9 cellular contexts compared by ENCODE assay signal in the genomic region with DNA sequence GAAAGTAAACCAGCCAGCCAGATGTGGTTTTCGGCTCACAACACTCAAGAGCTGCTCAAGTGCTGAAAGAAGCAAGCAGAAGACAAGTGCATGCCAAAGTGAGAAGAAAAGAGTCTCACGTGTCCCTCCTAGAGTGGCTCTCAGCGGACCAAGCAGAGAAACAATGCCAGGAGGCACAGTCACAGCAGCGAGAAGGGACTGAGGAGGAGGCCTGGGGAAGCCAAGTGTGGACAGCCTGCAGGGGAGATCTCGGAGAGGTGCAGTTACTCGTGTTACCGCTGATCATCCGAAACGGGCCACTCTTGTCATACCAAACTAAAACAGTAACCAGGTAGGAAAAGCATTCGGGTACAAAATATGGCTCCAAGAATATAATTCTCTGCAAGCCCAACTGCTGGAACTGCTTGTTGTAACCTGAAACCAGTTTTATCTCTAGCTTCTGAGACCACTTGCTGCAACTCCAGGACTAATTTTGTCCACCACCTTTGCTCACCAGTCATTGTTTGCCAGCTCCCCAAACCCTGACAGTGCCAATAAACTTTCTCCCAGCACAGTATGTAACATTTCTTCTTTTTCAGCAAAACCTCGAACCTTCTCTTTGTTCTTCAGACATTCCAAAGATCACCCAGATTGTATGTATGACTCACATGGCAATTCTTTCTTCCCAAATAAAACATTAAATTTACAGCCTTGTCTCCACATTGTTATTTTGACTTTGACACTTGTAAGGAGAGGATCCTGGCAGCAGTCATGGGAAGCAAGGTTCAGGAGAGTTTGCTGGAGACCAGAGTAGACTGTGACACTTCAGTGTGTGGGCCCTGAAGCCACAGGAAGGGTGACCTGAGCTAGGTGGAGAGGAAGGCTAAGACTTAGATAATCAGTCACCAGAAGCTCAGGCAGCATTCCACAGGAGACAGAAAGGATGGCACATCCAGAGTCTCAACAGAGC. TPM values are rescaled to one million over a fixed set of nuclear protein-coding genes. Genes with fewer than 3 reads are reported as not detected.
DNase-seq lines count a peak whose midpoint lies in the region; ATAC-seq and TF ChIP-seq lines count a peak whose summit lies in the region.
"Had no signal": no experiment of that assay in that cellular context is flagged by ENCODE, and none has a peak within 500 bp of the region (broad histone marks: within the 10 kb centered on the region; RNA-seq: fewer than 3 reads in every experiment).

No MANE protein-coding gene starts in this region.

- intact Hi-C loops in dorsolateral prefrontal cortex (cut with DNase I) (no loop called here), gastrocnemius medialis (cut with DNase I; ENCODE audit: low total_unique reads) (no loop called here)

- H3K27ac ChIP-seq in dorsolateral prefrontal cortex (peak overlapping the region in 38 of 59 donors; percentile 3 to 95 (median 80)), gastrocnemius medialis (no peak overlapping the region)

- H3K36me3 ChIP-seq in MG63 (peaks cover 3% of the 10 kb centered on the region; the same call in 1 of the 2 replicates), gastrocnemius medialis (no peaks in the 10 kb centered on the region)

- H3K9me3 ChIP-seq in MG63 (no peaks in the 10 kb centered on the region; the same call in 1 of the 2 replicates), gastrocnemius medialis (no peaks in the 10 kb centered on the region)

- DNase-seq in Caki2 (ENCODE audit: low read depth) (peak; percentile 51), MG63 (peak; percentile 32), dorsolateral prefrontal cortex (no peak), myocyte (ENCODE audit: low read depth) (peak; percentile 40), GM19240 (ENCODE audit: insufficient read length, low spot score) (no peak), gastrocnemius medialis (no peak), SKM-1 (lab: John Stamatoyannopoulos, UW; ENCODE audit: unreplicated experiment) (no peak), DMS53 treated with DMSO at 0.1 percent for 48 hours (lab: John Stamatoyannopoulos, UW; ENCODE audit: unreplicated experiment) (no peak)
- DNase-seq: activated T-cell treated with anti-CD3 and anti-CD28 coated beads, Interleukin-2, amount 50 U/mL, for 72 hours had no signal

- TF ChIP-seq POLR2A in gastrocnemius medialis (IDR thresholded peaks at IDR 0.05): no peak

- H3K4me3 ChIP-seq in MG63 (no peak overlapping the region), dorsolateral prefrontal cortex (no peak overlapping the region), gastrocnemius medialis (no peak overlapping the region)

- peaks cover 4 to 6% of the 10 kb centered on the region in 2 donors for H3K4me1 ChIP-seq in gastrocnemius medialis

- no peak for ATAC-seq in gastrocnemius medialis
- ATAC-seq: activated T-cell treated with anti-CD3 and anti-CD28 coated beads, Interleukin-2, amount 50 U/mL, for 72 hours had no signal

- TF ChIP-seq CTCF in dorsolateral prefrontal cortex (IDR thresholded peaks at IDR 0.05 in 54 of 56, conservative IDR thresholded peaks at IDR 0.05 in 2 of 56; ENCODE audit: low read depth in 1 of 56, partially characterized antibody in 56 of 56) (no peak), gastrocnemius medialis (IDR thresholded peaks at IDR 0.05 in 4 of 5, conservative IDR thresholded peaks at IDR 0.05 in 1 of 5) (no peak)

- in situ Hi-C loops in Caki2 (cut with HindIII; ENCODE audit: low pct_unique_long_range_greater_than_20kb, low sequenced_read_pairs): no loop called here
- in situ Hi-C loops in gastrocnemius medialis (cut with MboI; ENCODE audit: low sequenced_read_pairs in 4 of 4): no loop called here

- no peaks in the 10 kb centered on the region for H3K27me3 ChIP-seq in MG63
- no peaks in the 10 kb centered on the region for H3K27me3 ChIP-seq in dorsolateral prefrontal cortex
- H3K27me3 ChIP-seq in gastrocnemius medialis: no peaks in the 10 kb centered on the region

RNA-seq across cellular contexts. Expression of a gene that starts 6.3 kb away (rescaled TPM):
- total RNA-seq in Caki2 (2014; rRNA removed; shearing (Covaris generic); ENCODE audit: low replicate concordance): 16.4 and 28.2 TPM in 2 replicates
- total RNA-seq in MG63 (2014; rRNA removed; shearing (Covaris generic); ENCODE audit: low replicate concordance): 5.2 and 15.4 TPM in 2 replicates
- total RNA-seq in dorsolateral prefrontal cortex: 10 to 100 TPM in 105 of 120 experiments, 1 to 10 TPM in 15; 5.6 to 99.0 (median 18.4) TPM
- 14.5 and 14.7 TPM in 2 replicates for total RNA-seq in myocyte
- polyA plus RNA-seq in myocyte (2012): 8.3 TPM
- 1 to 10 TPM; 3.0 to 9.0 (median 6.8) TPM for total RNA-seq in gastrocnemius medialis

RNA-seq across cellular contexts. Expression of a gene that starts 41.0 kb away (rescaled TPM):
- total RNA-seq in Caki2 (2014; rRNA removed; shearing (Covaris generic); ENCODE audit: low replicate concordance): 19.7 and 22.4 TPM in 2 replicates
- 24.0 and 25.8 TPM in 2 replicates for total RNA-seq in MG63 (2014; rRNA removed; shearing (Covaris generic); ENCODE audit: low replicate concordance)
- 1 to 10 TPM in 116 of 120 experiments, under 1 TPM in 4; 0.69 to 9.8 (median 1.8) TPM for total RNA-seq in dorsolateral prefrontal cortex
- 1.8 and 2.2 TPM in 2 replicates for total RNA-seq in myocyte
- polyA plus RNA-seq in myocyte (2012): 0.39 TPM
- 1 to 10 TPM in 3 of 4 donors, under 1 TPM in 1; 0.15 to 5.1 (median 1.7) TPM for total RNA-seq in gastrocnemius medialis

Comparison
In these comparisons a context has a peak if more than half of its experiments do, and no peak if none do; other contexts are left out.
1. DNase-seq: peak in Caki2 (single experiment), MG63 (single experiment) and myocyte (single experiment); none in dorsolateral prefrontal cortex (0 of 10), GM19240 (single experiment), gastrocnemius medialis (0 of 2), SKM-1 (single experiment) and DMS53 treated with DMSO at 0.1 percent for 48 hours (single experiment).
2. H3K27ac ChIP-seq: peak in dorsolateral prefrontal cortex (38 of 59); none in gastrocnemius medialis (0 of 4).